ENCODE assay signal across 14 cellular contexts in the genomic region with DNA sequence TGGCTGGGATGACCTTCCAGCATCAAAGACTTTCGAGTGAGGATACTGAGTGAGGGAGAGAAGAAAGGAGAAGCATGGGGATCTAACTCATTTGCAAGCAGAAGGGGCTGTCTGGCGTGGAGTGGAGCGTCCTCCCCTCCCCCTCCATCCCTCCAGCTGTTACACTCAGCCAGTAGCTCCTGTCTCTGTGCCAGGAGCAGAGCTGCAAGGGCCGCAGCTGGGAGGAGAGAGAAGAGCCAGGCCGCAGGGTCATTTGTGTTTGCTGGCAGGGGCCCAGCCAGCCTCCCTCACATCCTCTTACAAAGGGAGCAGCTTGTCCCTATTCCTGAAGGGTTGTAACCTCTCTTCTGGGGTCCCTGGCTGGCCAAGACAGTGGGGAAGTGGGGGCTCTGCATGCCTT. TPM values are rescaled to one million over a fixed set of nuclear protein-coding genes. Genes with fewer than 3 reads are reported as not detected.
DNase-seq lines count a peak whose midpoint lies in the region; ATAC-seq and FAIRE-seq lines count a peak whose summit lies in the region.
"Had no signal": no experiment of that assay in that cellular context is flagged by ENCODE, and none has a peak within 500 bp of the region (broad histone marks: within the 10 kb centered on the region; RNA-seq: fewer than 3 reads in every experiment).

No MANE protein-coding gene starts in this region.

- intact Hi-C loops in activated T-helper 1 cell treated with anti-CD3 and anti-CD28 coated beads, Interleukin-12 subunit alpha, Interleukin-12 subunit beta, Interleukin-2, Interleukin-4 antibody, amounts not matched to agents 30 ng/mL and 10 ng/mL and 1 ng/mL, durations not matched to agents 14 hours and 24 hours and 36 hours (cut with micrococcal nuclease) = no loop called here

- peaks cover under 1% of the 10 kb centered on the region for H3K27me3 Mint-ChIP-seq in activated T-helper 1 cell treated with anti-CD3 and anti-CD28 coated beads, Interleukin-12 subunit alpha, Interleukin-12 subunit beta, Interleukin-2, Interleukin-4 antibody, amounts not matched to agents 30 ng/mL and 10 ng/mL and 1 ng/mL, durations not matched to agents 14 hours and 24 hours and 36 hours (ENCODE audit: insufficient read depth)

- peaks cover 81% of the 10 kb centered on the region for H3K4me1 ChIP-seq in BLaER1

- H3K27ac Mint-ChIP-seq in activated T-helper 1 cell treated with anti-CD3 and anti-CD28 coated beads, Interleukin-12 subunit alpha, Interleukin-12 subunit beta, Interleukin-2, Interleukin-4 antibody, amounts not matched to agents 30 ng/mL and 10 ng/mL and 1 ng/mL, durations not matched to agents 14 hours and 24 hours and 36 hours = no peak overlapping the region
- H3K27ac Mint-ChIP-seq: IgD-negative memory B cell; T-helper 1 cell treated with Interleukin-12 subunit alpha and Interleukin-12 subunit beta and Interleukin-4 antibody, amounts not matched to agents 30 μg/mL and 1 μg/mL, for 36 hours had no signal

- no peak overlapping the region for H3K4me3 ChIP-seq in BLaER1
- H3K4me3 ChIP-seq: suprapubic skin had no signal

- H3K27ac ChIP-seq in BLaER1 = peak overlapping the region; percentile 84
- H3K27ac ChIP-seq: neutrophil, suprapubic skin had no signal

- DNase-seq in RPMI7951 (ENCODE audit: low read depth) = peak; percentile 87
- DNase-seq in frontal cortex (ENCODE audit: low spot score in 2 of 2) = peak; percentile 65
- DNase-seq in occipital lobe (lab: John Stamatoyannopoulos, UW) = peak; percentile 69
- DNase-seq in activated T-helper 1 cell treated with anti-CD3 and anti-CD28 coated beads, Interleukin-12 subunit alpha, Interleukin-12 subunit beta, Interleukin-2, Interleukin-4 antibody, amounts not matched to agents 30 ng/mL and 10 ng/mL and 1 ng/mL, durations not matched to agents 14 hours and 24 hours and 36 hours (ENCODE audit: low spot score) = no peak
- DNase-seq: Calu3 had no signal

- H3K4me3 Mint-ChIP-seq in activated T-helper 1 cell treated with anti-CD3 and anti-CD28 coated beads, Interleukin-12 subunit alpha, Interleukin-12 subunit beta, Interleukin-2, Interleukin-4 antibody, amounts not matched to agents 30 ng/mL and 10 ng/mL and 1 ng/mL, durations not matched to agents 14 hours and 24 hours and 36 hours = no peak overlapping the region
- H3K4me3 Mint-ChIP-seq: central memory CD8-positive, alpha-beta T cell; IgD-negative memory B cell; T-helper 1 cell treated with Interleukin-12 subunit alpha and Interleukin-12 subunit beta and Interleukin-4 antibody, amounts not matched to agents 30 μg/mL and 1 μg/mL, for 36 hours had no signal

- no peak for ATAC-seq in HG02678 (IDR thresholded peaks at IDR 0.05; ENCODE audit: unreplicated experiment)
- ATAC-seq in HG02884 (IDR thresholded peaks at IDR 0.05; ENCODE audit: unreplicated experiment) = no peak
- ATAC-seq in GM19467 (IDR thresholded peaks at IDR 0.05; ENCODE audit: unreplicated experiment) = no peak

- H3K9me3 Mint-ChIP-seq in activated T-helper 1 cell treated with anti-CD3 and anti-CD28 coated beads, Interleukin-12 subunit alpha, Interleukin-12 subunit beta, Interleukin-2, Interleukin-4 antibody, amounts not matched to agents 30 ng/mL and 10 ng/mL and 1 ng/mL, durations not matched to agents 14 hours and 24 hours and 36 hours = no peaks in the 10 kb centered on the region
- H3K9me3 Mint-ChIP-seq: central memory CD8-positive, alpha-beta T cell; IgD-negative memory B cell; T-helper 1 cell treated with Interleukin-12 subunit alpha and Interleukin-12 subunit beta and Interleukin-4 antibody, amounts not matched to agents 30 μg/mL and 1 μg/mL, for 36 hours had no signal

- H3K4me1 Mint-ChIP-seq in activated T-helper 1 cell treated with anti-CD3 and anti-CD28 coated beads, Interleukin-12 subunit alpha, Interleukin-12 subunit beta, Interleukin-2, Interleukin-4 antibody, amounts not matched to agents 30 ng/mL and 10 ng/mL and 1 ng/mL, durations not matched to agents 14 hours and 24 hours and 36 hours (ENCODE audit: low read depth) = peaks cover 10% of the 10 kb centered on the region

- peaks cover 7% of the 10 kb centered on the region for H4K20me1 ChIP-seq in BLaER1

- no peak for FAIRE-seq in frontal cortex (lab: Jason Lieb, UNC)

- peaks cover 13% of the 10 kb centered on the region; the same call in 1 of the 2 replicates for H3K36me3 ChIP-seq in BLaER1

- no peaks in the 10 kb centered on the region for H3K27me3 ChIP-seq in BLaER1
- H3K27me3 ChIP-seq: neutrophil, suprapubic skin had no signal

- H3K4me2 ChIP-seq in BLaER1 = peak overlapping the region; percentile 85

- no peaks in the 10 kb centered on the region for H3K36me3 Mint-ChIP-seq in activated T-helper 1 cell treated with anti-CD3 and anti-CD28 coated beads, Interleukin-12 subunit alpha, Interleukin-12 subunit beta, Interleukin-2, Interleukin-4 antibody, amounts not matched to agents 30 ng/mL and 10 ng/mL and 1 ng/mL, durations not matched to agents 14 hours and 24 hours and 36 hours (ENCODE audit: low read depth)
- H3K36me3 Mint-ChIP-seq: IgD-negative memory B cell had no signal

- no peaks in the 10 kb centered on the region for H3K9me3 ChIP-seq in BLaER1
- H3K9me3 ChIP-seq: neutrophil, suprapubic skin had no signal

- H3K9ac ChIP-seq in BLaER1 = peak overlapping the region; percentile 60; the same call in 1 of the 2 replicates

RNA-seq across cellular contexts. Expression of gene NECTIN1, which starts 58.0 kb away (rescaled TPM):
- 4.3 and 7.7 TPM in 2 replicates for total RNA-seq in RPMI7951 (2014; rRNA removed; shearing (Covaris generic))
- total RNA-seq in frontal cortex (10.2 TPM), occipital lobe (17.5 TPM)
- 4.5 and 5.4 TPM in 2 replicates for total RNA-seq in activated T-helper 1 cell treated with anti-CD3 and anti-CD28 coated beads, Interleukin-12 subunit alpha, Interleukin-12 subunit beta, Interleukin-2, Interleukin-4 antibody, amounts not matched to agents 30 ng/mL and 10 ng/mL and 1 ng/mL, durations not matched to agents 14 hours and 24 hours and 36 hours
